In the genomic region with DNA sequence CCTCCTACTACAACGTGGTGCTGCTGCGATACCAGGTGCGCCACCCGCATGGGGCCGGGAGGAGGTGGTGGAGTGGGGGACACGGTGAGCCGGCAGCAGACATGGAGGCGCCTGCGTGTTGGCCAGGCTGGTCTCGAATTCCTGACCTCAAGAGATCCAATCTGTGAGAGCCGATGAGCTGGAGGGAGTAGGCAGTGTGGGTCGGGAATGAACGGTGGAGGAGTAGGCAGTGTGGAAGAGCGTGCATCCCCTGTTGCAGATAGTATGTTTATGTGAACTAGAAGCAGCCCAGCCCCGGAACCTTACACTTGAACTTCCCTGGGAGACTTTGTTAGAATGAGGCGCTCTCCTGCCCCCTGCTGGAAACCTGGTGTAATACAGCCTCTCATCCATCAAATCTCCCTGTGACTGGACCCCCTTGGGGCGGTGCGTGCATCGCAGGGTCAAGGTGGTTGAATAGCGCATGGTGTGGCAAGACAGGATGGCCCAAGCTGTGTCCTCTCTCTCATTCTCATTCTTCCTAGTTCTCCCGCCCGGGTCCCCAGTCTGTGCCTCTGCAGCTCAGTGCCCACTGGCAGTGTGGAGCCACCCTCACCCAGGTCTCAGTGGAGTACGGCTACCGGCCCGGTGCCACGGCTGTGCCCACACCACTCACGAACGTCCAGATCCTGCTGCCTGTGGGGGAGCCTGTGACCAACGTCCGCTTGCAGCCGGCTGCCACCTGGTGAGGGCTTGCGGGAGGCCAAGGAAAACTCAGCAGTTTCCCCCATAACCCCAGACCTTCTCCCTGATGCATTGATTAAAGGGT, we compare ENCODE assay signal across 8 cellular contexts. TPM values are rescaled to one million over a fixed set of nuclear protein-coding genes. Genes with fewer than 3 reads are reported as not detected.
DNase-seq lines count a peak whose midpoint lies in the region; ATAC-seq lines count a peak whose summit lies in the region.

No MANE protein-coding gene starts in this region.

- peak; percentile 53 for ATAC-seq in aorta (ENCODE audit: low FRiP score)
- ATAC-seq in HG03135 (IDR thresholded peaks at IDR 0.05; ENCODE audit: unreplicated experiment) = no peak

- 35 to 40% methylated on average over 32 of the region's 32 CpGs for WGBS in aorta, 2 donors

- H3K9me3 ChIP-seq in aorta (ENCODE audit: control insufficient read depth, low read length) = peaks cover 2% of the 10 kb centered on the region

- H3K36me3 ChIP-seq in aorta (ENCODE audit: control insufficient read depth in 1 of 2, insufficient read depth in 2 of 2, low read length in 1 of 2) = no peaks in the 10 kb centered on the region

- peak; percentile 58 for DNase-seq in DMS153 (lab: John Stamatoyannopoulos, UW)
- DNase-seq in Kasumi-1 (lab: John Stamatoyannopoulos, UW) = peak; percentile 76 to 87
- peak; percentile 77 for DNase-seq in SK-N-DZ (ENCODE audit: low spot score)
- peak; percentile 56 for DNase-seq in activated gamma-delta T cell treated with anti-CD3 and anti-CD28 coated beads, Interleukin-2, amount 50 U/mL, for 16 hours (ENCODE audit: low read depth)
- peak; percentile 58 to 90 (median 80) for DNase-seq in head of caudate nucleus
- DNase-seq in putamen (ENCODE audit: low spot score) = peak; percentile 65
- DNase-seq in aorta = peak; percentile 78 to 85

- H3K4me1 ChIP-seq in aorta (ENCODE audit: control insufficient read depth in 1 of 2, insufficient read depth in 2 of 2, low read length in 2 of 2) = no peaks in the 10 kb centered on the region

- H3K27ac ChIP-seq in aorta (ENCODE audit: low read depth in 1 of 2, low read length in 2 of 2) = no peak overlapping the region

- no peaks in the 10 kb centered on the region for H3K27me3 ChIP-seq in aorta (ENCODE audit: control insufficient read depth in 1 of 2, insufficient read depth in 2 of 2, low read length in 1 of 2)

- no peak overlapping the region for H3K4me3 ChIP-seq in aorta (ENCODE audit: low read length in 2 of 2)

- intact Hi-C loops in head of caudate nucleus (cut with DNase I) (loop anchor here (5.0 kb wide), 1 partner anchor 82 kb away; no protein-coding TSS in a partner anchor), aorta (cut with DNase I) (no loop called here)

RNA-seq across cellular contexts. Expression of gene B3GNT3, which starts 10.5 kb away (rescaled TPM):
- not detected in 2 replicates for polyA plus RNA-seq in SK-N-DZ (2014; cell fraction: cytosol; rRNA removed)
- polyA plus RNA-seq in SK-N-DZ (2014; cell fraction: nucleus; rRNA removed) = not detected in 2 replicates
- total RNA-seq in aorta = 1 to 10 TPM in 1 of 2 donors, under 1 TPM in 1; 0.42 to 1.9 TPM
- polyA plus RNA-seq in aorta = 1 to 10 TPM in 1 of 2 donors, not detected in 1; 4.5 TPM

RNA-seq across cellular contexts. Expression of gene FCHO1, which starts 33.1 kb away (rescaled TPM):
- 11.8 and 13.1 TPM in 2 replicates for polyA plus RNA-seq in SK-N-DZ (2014; cell fraction: cytosol; rRNA removed)
- 15.7 and 16.8 TPM in 2 replicates for polyA plus RNA-seq in SK-N-DZ (2014; cell fraction: nucleus; rRNA removed)
- total RNA-seq in aorta = 1 to 10 TPM; 2.9 to 6.9 TPM
- 1 to 10 TPM; 1.5 to 1.6 TPM for polyA plus RNA-seq in aorta

RNA-seq across cellular contexts. Expression of gene INSL3, which starts 36.9 kb away (rescaled TPM):
- not detected in 2 replicates for polyA plus RNA-seq in SK-N-DZ (2014; cell fraction: cytosol; rRNA removed)
- polyA plus RNA-seq in SK-N-DZ (2014; cell fraction: nucleus; rRNA removed) = not detected in 2 replicates
- not detected for total RNA-seq in aorta
- not detected for polyA plus RNA-seq in aorta
